ENCODE assay signal across 1 cellular context in the genomic region with DNA sequence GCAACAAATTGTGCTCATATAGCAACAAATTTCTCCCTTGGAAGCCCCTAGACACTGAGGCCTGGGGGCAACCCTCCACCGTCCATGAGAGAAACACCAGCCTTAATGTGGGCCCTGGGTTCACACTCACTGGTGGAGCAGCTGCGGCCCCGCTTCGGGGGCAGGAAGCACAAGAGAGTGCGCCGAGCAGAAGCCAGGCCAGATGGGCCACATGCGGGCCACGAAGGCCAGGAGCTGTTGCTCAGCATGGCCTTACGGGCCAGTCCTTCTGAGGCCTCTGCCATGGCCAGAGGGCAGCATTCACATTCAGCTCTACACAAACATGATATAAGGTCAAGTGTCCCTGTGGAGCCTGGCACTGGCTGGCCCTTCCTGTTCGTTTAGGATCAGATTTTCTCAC.
A peak's percentile ranks its signal among the peaks of the same experiment; 100 is the strongest.
TF ChIP-seq lines count a peak whose summit lies in the region.

No MANE protein-coding gene starts in this region.

TF ChIP-seq in K562, 482 proteins besides CTCF, POLR2A, EP300 and RAD21:
- TF ChIP-seq ZNF316 (IDR thresholded peaks at IDR 0.05), result no peak
- TF ChIP-seq, protein P1, sequence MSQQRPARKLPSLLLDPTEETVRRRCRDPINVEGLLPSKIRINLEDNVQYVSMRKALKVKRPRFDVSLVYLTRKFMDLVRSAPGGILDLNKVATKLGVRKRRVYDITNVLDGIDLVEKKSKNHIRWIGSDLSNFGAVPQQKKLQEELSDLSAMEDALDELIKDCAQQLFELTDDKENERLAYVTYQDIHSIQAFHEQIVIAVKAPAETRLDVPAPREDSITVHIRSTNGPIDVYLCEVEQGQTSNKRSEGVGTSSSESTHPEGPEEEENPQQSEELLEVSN (IDR thresholded peaks at IDR 0.05; ENCODE audit: borderline replicate concordance in 1 of 2, extremely low read depth in 1 of 2, insufficient read depth in 1 of 2, insufficient read length in 1 of 2, low read depth in 1 of 2, low read length in 1 of 2, poor library complexity in 1 of 2, severe bottlenecking in 1 of 2), result peak in 1 of 2 experiments; percentile 20
